In genomic region chr21:33993286-33994231, GRCh38 we compare ENCODE assay signal across 11 cellular contexts.
DNase-seq lines count a peak whose midpoint lies in the region; ATAC-seq and TF ChIP-seq lines count a peak whose summit lies in the region.
"Had no signal": no experiment of that assay in that cellular context is flagged by ENCODE, and none has a peak within 500 bp of the region (broad histone marks: within the 10 kb centered on the region; RNA-seq: fewer than 3 reads in every experiment).

No MANE protein-coding gene starts in this region.

- no peaks in the 10 kb centered on the region for H3K4me1 ChIP-seq in colonic mucosa
- H3K4me1 ChIP-seq: SJSA1 had no signal

- H3K9ac ChIP-seq in colonic mucosa (ENCODE audit: low read depth in 2 of 2, low read length in 2 of 2) = no peak overlapping the region

- no peak overlapping the region for H3K4me3 ChIP-seq in colonic mucosa
- H3K4me3 ChIP-seq: SJSA1 had no signal

- H3K27me3 ChIP-seq in colonic mucosa = no peaks in the 10 kb centered on the region
- H3K27me3 ChIP-seq: SJSA1 had no signal

- peaks cover 4% of the 10 kb centered on the region for H3K27me3 Mint-ChIP-seq in nephron progenitor cell (ENCODE audit: low read depth, poor library complexity)

- no peak for ATAC-seq in GM21390 (IDR thresholded peaks at IDR 0.05; ENCODE audit: unreplicated experiment)

- peaks cover 14% of the 10 kb centered on the region for H3K4me1 Mint-ChIP-seq in nephron progenitor cell

- peak overlapping the region; percentile 12 for H3K27ac Mint-ChIP-seq in nephron progenitor cell

- peak overlapping the region; percentile 25 for H3K27ac ChIP-seq in colonic mucosa
- H3K27ac ChIP-seq: SJSA1 had no signal

- peaks cover 5% of the 10 kb centered on the region for H3K36me3 Mint-ChIP-seq in nephron progenitor cell (ENCODE audit: low read depth)

- H3K9me3 Mint-ChIP-seq in nephron progenitor cell = peaks cover 41% of the 10 kb centered on the region

- peak; percentile 92 for DNase-seq in GDM1 (lab: John Stamatoyannopoulos, UW)
- DNase-seq in NCI-H1092 (lab: John Stamatoyannopoulos, UW) = peak; percentile 34
- peak; percentile 63 for DNase-seq in colonic mucosa
- no peak for DNase-seq in nephron progenitor cell
- DNase-seq in AG08395 (ENCODE audit: low spot score) = no peak
- no peak for DNase-seq in NCI-H226
- DNase-seq in NCI-H2227 (lab: John Stamatoyannopoulos, UW; ENCODE audit: unreplicated experiment) = no peak
- DNase-seq: cortex of kidney, NCI-H1105 had no signal

- H3K9me3 ChIP-seq in colonic mucosa = no peaks in the 10 kb centered on the region
- H3K9me3 ChIP-seq: SJSA1 had no signal

- TF ChIP-seq CTCF in colonic mucosa (IDR thresholded peaks at IDR 0.05) (no peak), nephron progenitor cell (IDR thresholded peaks at IDR 0.05) (no peak)

- H3K36me3 ChIP-seq in colonic mucosa = no peaks in the 10 kb centered on the region
- H3K36me3 ChIP-seq: SJSA1 had no signal

- intact Hi-C loops in colonic mucosa (cut with DNase I) = loop anchor here (2.0 kb wide), 1 partner anchor 29 kb away; no protein-coding TSS in a partner anchor

- H3K4me3 Mint-ChIP-seq in nephron progenitor cell = no peak overlapping the region

Comparison
In these comparisons a context has a peak if more than half of its experiments do, and no peak if none do; other contexts are left out.
1. DNase-seq: peak in GDM1 (single experiment), NCI-H1092 (single experiment) and colonic mucosa (single experiment); none in nephron progenitor cell (single experiment), AG08395 (single experiment), NCI-H226 (single experiment) and NCI-H2227 (single experiment).